ENCODE assay signal across 23 cellular contexts in the genomic region with DNA sequence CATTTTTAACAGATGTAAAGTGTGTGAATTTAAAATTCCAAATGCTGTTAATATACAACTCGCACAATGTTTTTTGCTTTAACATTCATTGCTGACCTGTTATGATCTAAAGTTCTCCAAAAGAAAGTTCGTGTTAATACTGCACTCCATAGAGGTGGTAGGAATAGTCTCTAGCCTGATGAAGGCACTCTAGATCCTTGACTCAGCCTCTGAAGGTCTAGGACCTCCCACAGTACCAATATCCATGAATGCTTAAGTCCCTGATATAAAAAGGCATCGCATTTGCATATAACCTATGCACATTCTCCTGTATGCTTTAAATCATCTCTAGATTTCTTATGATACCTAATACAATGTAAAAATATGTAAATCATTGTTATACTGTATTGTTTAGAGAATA.
DNase-seq lines count a peak whose midpoint lies in the region; ATAC-seq, FAIRE-seq and TF ChIP-seq lines count a peak whose summit lies in the region.
"Had no signal": no experiment of that assay in that cellular context is flagged by ENCODE, and none has a peak within 500 bp of the region (broad histone marks: within the 10 kb centered on the region; RNA-seq: fewer than 3 reads in every experiment).

No MANE protein-coding gene starts in this region.

- TF ChIP-seq CTCF in OCI-LY7 (conservative IDR thresholded peaks at IDR 0.05; ENCODE audit: low read length) (peak; percentile 45; the same call in 1 of the 2 replicates), neutrophil (IDR thresholded peaks at IDR 0.05) (no peak)

- no peak overlapping the region for H3K4me3 ChIP-seq in OCI-LY7 (ENCODE audit: low read depth, low read length, poor library complexity, severe bottlenecking)
- no peak overlapping the region for H3K4me3 ChIP-seq in ectodermal cell (ENCODE audit: insufficient read depth, low read depth, low read length)
- H3K4me3 ChIP-seq in neutrophil (ENCODE audit: low read depth in 1 of 2, low read length in 1 of 2) = no peak overlapping the region
- H3K4me3 ChIP-seq: prostate gland had no signal

- peaks cover 63% of the 10 kb centered on the region for H3K4me1 ChIP-seq in OCI-LY7 (ENCODE audit: insufficient read depth, low read length, poor library complexity, severe bottlenecking)
- peaks cover 38% of the 10 kb centered on the region for H3K4me1 ChIP-seq in ectodermal cell (ENCODE audit: control insufficient read depth, insufficient read depth, low read length)
- peaks cover 21 to 22% of the 10 kb centered on the region in 2 experiments for H3K4me1 ChIP-seq in neutrophil (ENCODE audit: control insufficient read depth in 1 of 2, insufficient read depth in 1 of 2, low read depth in 1 of 2, low read length in 1 of 2)
- H3K4me1 ChIP-seq: BE2C, prostate gland had no signal

- no peaks in the 10 kb centered on the region for H3K79me2 ChIP-seq in OCI-LY7 (ENCODE audit: insufficient read depth, low read depth, low read length)

- no peaks in the 10 kb centered on the region for H4K20me1 ChIP-seq in OCI-LY7 (ENCODE audit: insufficient read depth, low read length)

- H3K4me2 ChIP-seq in OCI-LY7 (ENCODE audit: low read length) = peak overlapping the region; percentile 18; the same call in 1 of the 2 replicates

- H3K27ac ChIP-seq in OCI-LY7 (ENCODE audit: low read depth, low read length, poor library complexity, severe bottlenecking) (no peak overlapping the region), ectodermal cell (ENCODE audit: insufficient read depth, low read depth, low read length, poor library complexity, severe bottlenecking) (peak overlapping the region; percentile 13), neutrophil (peak overlapping the region; percentile 70)
- H3K27ac ChIP-seq: prostate gland had no signal

- 87 to 95% methylated on average over 3 of the region's 3 CpGs for WGBS in ectodermal cell, 2 experiments

- H3K27me3 ChIP-seq in ectodermal cell (ENCODE audit: control insufficient read depth, insufficient read depth, low read length, poor library complexity, severe bottlenecking) (no peaks in the 10 kb centered on the region), neutrophil (no peaks in the 10 kb centered on the region)
- H3K27me3 ChIP-seq: BE2C had no signal

- POLR2A ChIA-PET in OCI-LY7 (lab: Charles Lee) = interaction anchor here (1.7 to 5.4 kb wide), 3 partner anchors 8 to 15 kb away, joined by 5 to 68 read pairs (median 13); no protein-coding TSS in a partner anchor

- CTCF ChIA-PET in OCI-LY7 (lab: Charles Lee; ENCODE audit: unreplicated experiment) = no interaction called here

- no peak for ATAC-seq in sciatic nerve
- ATAC-seq: activated naive CD8-positive, alpha-beta T cell treated with anti-CD3 and anti-CD28 coated beads, Interleukin-2, amount 50 U/mL, for 24 hours; Right ventricle myocardium inferior; stimulated activated naive CD8-positive, alpha-beta T cell treated with anti-CD3 and anti-CD28 coated beads, Interleukin-15, Interleukin-2, amounts not matched to agents 100 U/mL and 50 U/mL, for 24 hours had no signal

- no TSS peak for BruUV-seq in OCI-LY7 (replicated peaks; lab: Mats Ljungman, UMichigan)

- H2AFZ ChIP-seq in OCI-LY7 (ENCODE audit: low read length) = peak overlapping the region; percentile 76

- intact Hi-C loops in OCI-LY7 (cut with micrococcal nuclease; ENCODE audit: unreplicated experiment) = no loop called here
- intact Hi-C loops in sciatic nerve (cut with DNase I) = no loop called here

- H3K9me2 ChIP-seq in OCI-LY7 (ENCODE audit: insufficient read depth, low read length) = no peaks in the 10 kb centered on the region

- DNase-seq in GM18507 (ENCODE audit: extremely low spot score, insufficient read length, low read depth) (no peak), OCI-LY7 (ENCODE audit: low spot score) (no peak), NCI-H1436 treated with DMSO at 0.1 percent for 48 hours (lab: John Stamatoyannopoulos, UW) (no peak), cerebellum (ENCODE audit: low spot score) (no peak), sciatic nerve (ENCODE audit: low spot score) (no peak)
- DNase-seq: ACHN; activated CD4-positive, alpha-beta T cell treated with anti-CD3 and anti-CD28 coated beads, Interleukin-2, amount 10 ng/mL, durations not matched to agents 7 days and 5 days; activated naive CD8-positive, alpha-beta T cell treated with anti-CD3 and anti-CD28 coated beads, Interleukin-2, amount 50 U/mL, for 24 hours; activated T-cell treated with anti-CD3 and anti-CD28 coated beads, Interleukin-2, amount 50 U/mL, for 48 hours; BE2C; DMS153; H7; left cardiac atrium; NCI-H1105; NCI-H2029; NCI-H2227 treated with DMSO at 0.1 percent for 48 hours; NCI-H774; stimulated activated naive CD8-positive, alpha-beta T cell treated with anti-CD3 and anti-CD28 coated beads, Interleukin-15, Interleukin-2, amounts not matched to agents 100 U/mL and 50 U/mL, for 24 hours; T-helper 2 cell had no signal

- no peaks in the 10 kb centered on the region for H3K9me3 ChIP-seq in OCI-LY7 (ENCODE audit: low read length)
- H3K9me3 ChIP-seq in ectodermal cell (ENCODE audit: control insufficient read depth, low read length) = no peaks in the 10 kb centered on the region
- H3K9me3 ChIP-seq in neutrophil = no peaks in the 10 kb centered on the region
- H3K9me3 ChIP-seq: BE2C, prostate gland had no signal

- FAIRE-seq in GM18507 (lab: Jason Lieb, UNC) = peak; percentile 57

- H3K36me3 ChIP-seq in OCI-LY7 (ENCODE audit: insufficient read depth, low read length) = no peaks in the 10 kb centered on the region
- no peaks in the 10 kb centered on the region for H3K36me3 ChIP-seq in ectodermal cell (ENCODE audit: control insufficient read depth, insufficient read depth, low read length)
- no peaks in the 10 kb centered on the region for H3K36me3 ChIP-seq in neutrophil
- H3K36me3 ChIP-seq: BE2C, prostate gland had no signal
